12 cellular contexts compared by ENCODE assay signal in genomic region chr2:11799826-11800225, GRCh38. TPM values are rescaled to one million over a fixed set of nuclear protein-coding genes. Genes with fewer than 3 reads are reported as not detected.
DNase-seq lines count a peak whose midpoint lies in the region; ATAC-seq and TF ChIP-seq lines count a peak whose summit lies in the region.
"Had no signal": no experiment of that assay in that cellular context is flagged by ENCODE, and none has a peak within 500 bp of the region (broad histone marks: within the 10 kb centered on the region; RNA-seq: fewer than 3 reads in every experiment).

No MANE protein-coding gene starts in this region.

- H3K36me3 Mint-ChIP-seq in activated CD8-positive, alpha-beta memory T cell treated with anti-CD3 and anti-CD28 coated beads, Interleukin-2, amount 10 ng/mL, durations not matched to agents 7 days and 5 days = peaks cover 66% of the 10 kb centered on the region
- peaks cover 98% of the 10 kb centered on the region for H3K36me3 Mint-ChIP-seq in activated T-helper 17 cell treated with anti-CD3 and anti-CD28 coated beads, Interleukin-2, amount 50 U/mL, for 72 hours (ENCODE audit: low read depth)
- H3K36me3 Mint-ChIP-seq in osteocyte (ENCODE audit: unreplicated experiment) = peaks cover 57% of the 10 kb centered on the region

- H3K4me1 Mint-ChIP-seq in activated CD8-positive, alpha-beta memory T cell treated with anti-CD3 and anti-CD28 coated beads, Interleukin-2, amount 10 ng/mL, durations not matched to agents 7 days and 5 days = no peaks in the 10 kb centered on the region
- H3K4me1 Mint-ChIP-seq in activated T-helper 17 cell treated with anti-CD3 and anti-CD28 coated beads, Interleukin-2, amount 50 U/mL, for 72 hours = peaks cover 9% of the 10 kb centered on the region
- no peaks in the 10 kb centered on the region for H3K4me1 Mint-ChIP-seq in osteocyte (ENCODE audit: unreplicated experiment)
- H3K4me1 Mint-ChIP-seq: B cell had no signal

- no peak for TF ChIP-seq CTCF in osteocyte (IDR thresholded peaks at IDR 0.05)

- ATAC-seq in activated CD8-positive, alpha-beta memory T cell treated with anti-CD3 and anti-CD28 coated beads, Interleukin-2, amount 10 ng/mL, durations not matched to agents 7 days and 5 days = no peak
- ATAC-seq in activated T-helper 17 cell treated with anti-CD3 and anti-CD28 coated beads, Interleukin-2, amount 50 U/mL, for 72 hours (replicated peaks) = no peak

- DNase-seq in activated CD8-positive, alpha-beta memory T cell treated with anti-CD3 and anti-CD28 coated beads, Interleukin-2, amount 50 U/mL, for 48 hours = peak; percentile 26
- DNase-seq in activated CD8-positive, alpha-beta memory T cell treated with anti-CD3 and anti-CD28 coated beads, Interleukin-2, amount 10 ng/mL, durations not matched to agents 7 days and 5 days = no peak
- peak; percentile 17 for DNase-seq in osteocyte (ENCODE audit: extremely low spot score, unreplicated experiment)
- DNase-seq in putamen (ENCODE audit: low spot score) = no peak
- no peak for DNase-seq in Kasumi-1 (lab: John Stamatoyannopoulos, UW)
- DNase-seq: C1 segment of cervical spinal cord; Caco-2; CD4-positive, CD25-positive, alpha-beta regulatory T cell; CD8-positive, alpha-beta memory T cell; GM23248 had no signal

- no peak overlapping the region for H3K4me3 Mint-ChIP-seq in activated CD8-positive, alpha-beta memory T cell treated with anti-CD3 and anti-CD28 coated beads, Interleukin-2, amount 10 ng/mL, durations not matched to agents 7 days and 5 days
- no peak overlapping the region for H3K4me3 Mint-ChIP-seq in activated T-helper 17 cell treated with anti-CD3 and anti-CD28 coated beads, Interleukin-2, amount 50 U/mL, for 72 hours
- H3K4me3 Mint-ChIP-seq in osteocyte (ENCODE audit: unreplicated experiment) = no peak overlapping the region
- H3K4me3 Mint-ChIP-seq: B cell; CD4-positive, CD25-positive, alpha-beta regulatory T cell; CD8-positive, alpha-beta memory T cell had no signal

- no peaks in the 10 kb centered on the region for H3K9me3 Mint-ChIP-seq in activated CD8-positive, alpha-beta memory T cell treated with anti-CD3 and anti-CD28 coated beads, Interleukin-2, amount 10 ng/mL, durations not matched to agents 7 days and 5 days (ENCODE audit: low read depth)
- H3K9me3 Mint-ChIP-seq in activated T-helper 17 cell treated with anti-CD3 and anti-CD28 coated beads, Interleukin-2, amount 50 U/mL, for 72 hours = no peaks in the 10 kb centered on the region
- H3K9me3 Mint-ChIP-seq in osteocyte (ENCODE audit: unreplicated experiment) = no peaks in the 10 kb centered on the region
- H3K9me3 Mint-ChIP-seq: CD4-positive, CD25-positive, alpha-beta regulatory T cell; CD8-positive, alpha-beta memory T cell had no signal

- no peaks in the 10 kb centered on the region for H3K27me3 Mint-ChIP-seq in activated CD8-positive, alpha-beta memory T cell treated with anti-CD3 and anti-CD28 coated beads, Interleukin-2, amount 10 ng/mL, durations not matched to agents 7 days and 5 days
- H3K27me3 Mint-ChIP-seq in activated T-helper 17 cell treated with anti-CD3 and anti-CD28 coated beads, Interleukin-2, amount 50 U/mL, for 72 hours = no peaks in the 10 kb centered on the region
- H3K27me3 Mint-ChIP-seq in osteocyte (ENCODE audit: unreplicated experiment) = no peaks in the 10 kb centered on the region
- H3K27me3 Mint-ChIP-seq: B cell; CD4-positive, CD25-positive, alpha-beta regulatory T cell; CD8-positive, alpha-beta memory T cell had no signal

- CTCF ChIA-PET in activated CD8-positive, alpha-beta memory T cell treated with anti-CD3 and anti-CD28 coated beads, Interleukin-2, amount 10 ng/mL, durations not matched to agents 7 days and 5 days (lab: Charles Lee) = no interaction called here

- no peak overlapping the region for H3K27ac Mint-ChIP-seq in activated CD8-positive, alpha-beta memory T cell treated with anti-CD3 and anti-CD28 coated beads, Interleukin-2, amount 10 ng/mL, durations not matched to agents 7 days and 5 days
- H3K27ac Mint-ChIP-seq in activated T-helper 17 cell treated with anti-CD3 and anti-CD28 coated beads, Interleukin-2, amount 50 U/mL, for 72 hours = peak overlapping the region; percentile 34
- no peak overlapping the region for H3K27ac Mint-ChIP-seq in osteocyte (ENCODE audit: unreplicated experiment)
- H3K27ac Mint-ChIP-seq: B cell had no signal

RNA-seq across cellular contexts. Expression of gene LPIN1, which starts 53.4 kb away (rescaled TPM):
- total RNA-seq in activated CD8-positive, alpha-beta memory T cell treated with anti-CD3 and anti-CD28 coated beads, Interleukin-2, amount 10 ng/mL, durations not matched to agents 7 days and 5 days = 10 to 100 TPM; 57.1 to 76.4 TPM
- 10 to 100 TPM; 59.0 to 69.2 TPM for total RNA-seq in activated T-helper 17 cell treated with anti-CD3 and anti-CD28 coated beads, Interleukin-2, amount 50 U/mL, for 72 hours
- total RNA-seq in osteocyte = 24.1 and 26.7 TPM in 2 replicates

Comparison
In these comparisons a context has a peak if more than half of its experiments do, and no peak if none do; other contexts are left out.
1. DNase-seq: peak in activated CD8-positive, alpha-beta memory T cell treated with anti-CD3 and anti-CD28 coated beads, Interleukin-2, amount 50 U/mL, for 48 hours (single experiment) and osteocyte (single experiment); none in activated CD8-positive, alpha-beta memory T cell treated with anti-CD3 and anti-CD28 coated beads, Interleukin-2, amount 10 ng/mL, durations not matched to agents 7 days and 5 days (single experiment), putamen (single experiment) and Kasumi-1 (0 of 2).